Comparison of ENCODE assay signal across 15 cellular contexts in genomic region chr12:106386836-106387555, GRCh38. TPM values are rescaled to one million over a fixed set of nuclear protein-coding genes. Genes with fewer than 3 reads are reported as not detected.
A peak's percentile ranks its signal among the peaks of the same experiment; 100 is the strongest.
DNase-seq lines count a peak whose midpoint lies in the region; ATAC-seq lines count a peak whose summit lies in the region.
"Had no signal": no experiment of that assay in that cellular context is flagged by ENCODE, and none has a peak within 500 bp of the region (broad histone marks: within the 10 kb centered on the region; RNA-seq: fewer than 3 reads in every experiment).

No MANE protein-coding gene starts in this region.

- no peak overlapping the region for H4K8ac ChIP-seq in trophoblast cell (ENCODE audit: low read depth, low read length)

- H3K9me3 ChIP-seq in trophoblast cell (ENCODE audit: insufficient read depth, low read depth, low read length): peaks cover under 1% of the 10 kb centered on the region
- H3K9me3 ChIP-seq: thoracic aorta had no signal

- DNase-seq in EH (ENCODE audit: low read depth): peak; percentile 66
- peak; percentile 81 for DNase-seq in amniotic epithelial cell (ENCODE audit: low read depth)
- DNase-seq in fibroblast of peridontal ligament (ENCODE audit: extremely low read depth): peak; percentile 71
- DNase-seq in trophoblast cell: peak; percentile 57 to 96
- DNase-seq in left colon: no peak
- DNase-seq in COR-L47 (lab: John Stamatoyannopoulos, UW): no peak
- DNase-seq in HuH-7.5 (ENCODE audit: low spot score): no peak
- DNase-seq: activated CD8-positive, alpha-beta T cell treated with anti-CD3 and anti-CD28 coated beads for 36 hours; activated gamma-delta T cell; left ventricle myocardium inferior; NCI-H524 treated with DMSO at 0.1 percent for 48 hours; NK-92 treated with Interleukin-12 subunit alpha and Interleukin-12 subunit beta, amount 100 ng/mL, for 24 hours; stimulated activated CD4-positive, alpha-beta T cell treated with anti-CD3 and anti-CD28 coated beads, Interleukin-4, amount 100 ng/mL, for 4 hours had no signal

- no peaks in the 10 kb centered on the region for H3K27me3 ChIP-seq in trophoblast cell (ENCODE audit: insufficient read depth, low read length)

- H4K12ac ChIP-seq in trophoblast cell (ENCODE audit: low read depth, low read length): no peak overlapping the region

- H3K18ac ChIP-seq in trophoblast cell (ENCODE audit: low read length): no peak overlapping the region

- H3K36me3 ChIP-seq in trophoblast cell (ENCODE audit: control insufficient read depth in 1 of 2, insufficient read depth in 2 of 2, low read length in 2 of 2): peaks cover 0 to 3% of the 10 kb centered on the region in 2 experiments
- H3K36me3 ChIP-seq: thoracic aorta had no signal

- no peak overlapping the region for H3K4me2 ChIP-seq in trophoblast cell (ENCODE audit: low read length)

- H2AFZ ChIP-seq in trophoblast cell (ENCODE audit: insufficient read depth, low read length, poor library complexity): no peak overlapping the region

- no peak overlapping the region for H3K14ac ChIP-seq in trophoblast cell (ENCODE audit: low read length)

- H3K27ac ChIP-seq in trophoblast cell (ENCODE audit: low read depth, low read length): no peak overlapping the region
- H3K27ac ChIP-seq: left ventricle myocardium inferior, thoracic aorta had no signal

- no peak for ATAC-seq in left colon
- ATAC-seq: activated CD8-positive, alpha-beta T cell treated with anti-CD3 and anti-CD28 coated beads for 36 hours; natural killer cell treated with Interleukin-12 subunit alpha and Interleukin-12 subunit beta and Interleukin-15 and Interleukin-18, amount 100 ng/mL, for 72 hours had no signal

- WGBS in trophoblast cell (ENCODE audit: extremely low coverage, insufficient coverage, insufficient read length): no CpG with 5 or more reads among the region's 4 CpGs

- no peak overlapping the region for H2BK5ac ChIP-seq in trophoblast cell (ENCODE audit: low read depth, low read length, poor library complexity)

- H3K23ac ChIP-seq in trophoblast cell (ENCODE audit: low read length): no peak overlapping the region

- H2BK120ac ChIP-seq in trophoblast cell (ENCODE audit: insufficient read depth, low read length, poor library complexity): no peak overlapping the region

- H4K91ac ChIP-seq in trophoblast cell (ENCODE audit: low read depth, low read length): no peak overlapping the region

- H3K9ac ChIP-seq in trophoblast cell (ENCODE audit: low read length): no peak overlapping the region

- intact Hi-C loops in left colon (cut with DNase I, micrococcal nuclease): loop anchor here (2.0 to 10.0 kb wide), 3 partner anchors 458 to 538 kb away; no protein-coding TSS in a partner anchor

- H2BK12ac ChIP-seq in trophoblast cell (ENCODE audit: low read length): no peak overlapping the region

- no peak overlapping the region for H3K4me3 ChIP-seq in trophoblast cell (ENCODE audit: low read depth, low read length)
- H3K4me3 ChIP-seq: left ventricle myocardium inferior, thoracic aorta had no signal

- H3K4me1 ChIP-seq in trophoblast cell (ENCODE audit: control insufficient read depth in 1 of 2, insufficient read depth in 2 of 2, low read length in 2 of 2): no peaks in the 10 kb centered on the region
- H3K4me1 ChIP-seq: left ventricle myocardium inferior had no signal

- no peaks in the 10 kb centered on the region for H3K79me2 ChIP-seq in trophoblast cell (ENCODE audit: control insufficient read depth, insufficient read depth, low read length, poor library complexity)

- H3K79me1 ChIP-seq in trophoblast cell (ENCODE audit: low read length): no peaks in the 10 kb centered on the region

- no peak overlapping the region for H2AK5ac ChIP-seq in trophoblast cell (ENCODE audit: low read length)

- H3K4ac ChIP-seq in trophoblast cell (ENCODE audit: low read depth, low read length): no peak overlapping the region

RNA-seq across cellular contexts. Expression of gene POLR3B, which starts 29.4 kb away (rescaled TPM):
- 7.4 and 8.5 TPM in 2 replicates for polyA plus RNA-seq in trophoblast cell (2013)
- 1 to 10 TPM; 8.1 to 8.9 TPM for total RNA-seq in left colon

Comparison
In these comparisons a context has a peak if more than half of its experiments do, and no peak if none do; other contexts are left out.
1. DNase-seq: peak in EH (single experiment), amniotic epithelial cell (single experiment), fibroblast of peridontal ligament (single experiment) and trophoblast cell (2 of 2); none in left colon (0 of 2), COR-L47 (single experiment) and HuH-7.5 (single experiment).